1 cellular context compared by ENCODE assay signal in genomic region chr20:43590392-43591303, GRCh38.
TF ChIP-seq lines count a peak whose summit lies in the region.

Gene IFT52 (plus strand): TSS chr20:43590937. CDS start chr20:43594699, 3,762 bp downstream.

TF ChIP-seq in WTC11, 78 proteins besides CTCF, POLR2A, EP300 and RAD21 (continued from another document and continues in another):
- TF ChIP-seq ATF2 (CRISPR knock-in tag; IDR thresholded peaks at IDR 0.05; ENCODE audit: borderline replicate concordance, low read depth) (no peak; the same call in 1 of the 2 replicates), TEAD1 (CRISPR knock-in tag; IDR thresholded peaks at IDR 0.05) (no peak), MYBL2 (CRISPR knock-in tag; IDR thresholded peaks at IDR 0.05) (peak; percentile 78; the same call in 1 of the 2 replicates), ZNF317 (CRISPR knock-in tag; IDR thresholded peaks at IDR 0.05; ENCODE audit: borderline replicate concordance, low read depth) (no peak), SMAD4 (CRISPR knock-in tag; IDR thresholded peaks at IDR 0.05) (no peak), USF2 (CRISPR knock-in tag; IDR thresholded peaks at IDR 0.05) (peak; percentile 63; the same call in 1 of the 2 replicates), IRF2 (CRISPR knock-in tag; IDR thresholded peaks at IDR 0.05; ENCODE audit: borderline replicate concordance, low read depth) (no peak), RELA (CRISPR knock-in tag; IDR thresholded peaks at IDR 0.05; ENCODE audit: borderline replicate concordance) (no peak), ZNF281 (CRISPR knock-in tag; IDR thresholded peaks at IDR 0.05) (no peak), TP53 (CRISPR knock-in tag; IDR thresholded peaks at IDR 0.05) (no peak), AFF4 (CRISPR knock-in tag; IDR thresholded peaks at IDR 0.05; ENCODE audit: borderline replicate concordance) (no peak), ETV6 (CRISPR knock-in tag; IDR thresholded peaks at IDR 0.05) (peak; percentile 68; the same call in 1 of the 2 replicates), PRRX2 (CRISPR knock-in tag; IDR thresholded peaks at IDR 0.05) (no peak), OVOL2 (CRISPR knock-in tag; IDR thresholded peaks at IDR 0.05; ENCODE audit: borderline replicate concordance) (no peak), ZNF138 (CRISPR knock-in tag; conservative IDR thresholded peaks at IDR 0.05) (no peak), ZNF532 (CRISPR knock-in tag; IDR thresholded peaks at IDR 0.05; ENCODE audit: borderline replicate concordance) (no peak), KAT7 (CRISPR knock-in tag; IDR thresholded peaks at IDR 0.05; ENCODE audit: borderline replicate concordance) (no peak), ATF1 (CRISPR knock-in tag; IDR thresholded peaks at IDR 0.05) (no peak), FOXK1 (CRISPR knock-in tag; IDR thresholded peaks at IDR 0.05) (peak; percentile 85)
- TF ChIP-seq, protein P1, sequence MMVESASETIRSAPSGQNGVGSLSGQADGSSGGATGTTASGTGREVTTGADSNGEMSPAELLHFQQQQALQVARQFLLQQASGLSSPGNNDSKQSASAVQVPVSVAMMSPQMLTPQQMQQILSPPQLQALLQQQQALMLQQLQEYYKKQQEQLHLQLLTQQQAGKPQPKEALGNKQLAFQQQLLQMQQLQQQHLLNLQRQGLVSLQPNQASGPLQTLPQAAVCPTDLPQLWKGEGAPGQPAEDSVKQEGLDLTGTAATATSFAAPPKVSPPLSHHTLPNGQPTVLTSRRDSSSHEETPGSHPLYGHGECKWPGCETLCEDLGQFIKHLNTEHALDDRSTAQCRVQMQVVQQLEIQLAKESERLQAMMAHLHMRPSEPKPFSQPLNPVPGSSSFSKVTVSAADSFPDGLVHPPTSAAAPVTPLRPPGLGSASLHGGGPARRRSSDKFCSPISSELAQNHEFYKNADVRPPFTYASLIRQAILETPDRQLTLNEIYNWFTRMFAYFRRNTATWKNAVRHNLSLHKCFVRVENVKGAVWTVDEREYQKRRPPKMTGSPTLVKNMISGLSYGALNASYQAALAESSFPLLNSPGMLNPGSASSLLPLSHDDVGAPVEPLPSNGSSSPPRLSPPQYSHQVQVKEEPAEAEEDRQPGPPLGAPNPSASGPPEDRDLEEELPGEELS (CRISPR knock-in tag; IDR thresholded peaks at IDR 0.05) = 0 out of 2 replicates have a peak, but pooled peaks have one; percentile 70
- TF ChIP-seq, protein P2, sequence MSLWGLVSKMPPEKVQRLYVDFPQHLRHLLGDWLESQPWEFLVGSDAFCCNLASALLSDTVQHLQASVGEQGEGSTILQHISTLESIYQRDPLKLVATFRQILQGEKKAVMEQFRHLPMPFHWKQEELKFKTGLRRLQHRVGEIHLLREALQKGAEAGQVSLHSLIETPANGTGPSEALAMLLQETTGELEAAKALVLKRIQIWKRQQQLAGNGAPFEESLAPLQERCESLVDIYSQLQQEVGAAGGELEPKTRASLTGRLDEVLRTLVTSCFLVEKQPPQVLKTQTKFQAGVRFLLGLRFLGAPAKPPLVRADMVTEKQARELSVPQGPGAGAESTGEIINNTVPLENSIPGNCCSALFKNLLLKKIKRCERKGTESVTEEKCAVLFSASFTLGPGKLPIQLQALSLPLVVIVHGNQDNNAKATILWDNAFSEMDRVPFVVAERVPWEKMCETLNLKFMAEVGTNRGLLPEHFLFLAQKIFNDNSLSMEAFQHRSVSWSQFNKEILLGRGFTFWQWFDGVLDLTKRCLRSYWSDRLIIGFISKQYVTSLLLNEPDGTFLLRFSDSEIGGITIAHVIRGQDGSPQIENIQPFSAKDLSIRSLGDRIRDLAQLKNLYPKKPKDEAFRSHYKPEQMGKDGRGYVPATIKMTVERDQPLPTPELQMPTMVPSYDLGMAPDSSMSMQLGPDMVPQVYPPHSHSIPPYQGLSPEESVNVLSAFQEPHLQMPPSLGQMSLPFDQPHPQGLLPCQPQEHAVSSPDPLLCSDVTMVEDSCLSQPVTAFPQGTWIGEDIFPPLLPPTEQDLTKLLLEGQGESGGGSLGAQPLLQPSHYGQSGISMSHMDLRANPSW (CRISPR knock-in tag; conservative IDR thresholded peaks at IDR 0.05; ENCODE audit: low read depth) = no peak
- TF ChIP-seq, protein P3, sequence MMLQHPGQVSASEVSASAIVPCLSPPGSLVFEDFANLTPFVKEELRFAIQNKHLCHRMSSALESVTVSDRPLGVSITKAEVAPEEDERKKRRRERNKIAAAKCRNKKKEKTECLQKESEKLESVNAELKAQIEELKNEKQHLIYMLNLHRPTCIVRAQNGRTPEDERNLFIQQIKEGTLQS (CRISPR knock-in tag; conservative IDR thresholded peaks at IDR 0.05) = no peak
- TF ChIP-seq, protein P4, sequence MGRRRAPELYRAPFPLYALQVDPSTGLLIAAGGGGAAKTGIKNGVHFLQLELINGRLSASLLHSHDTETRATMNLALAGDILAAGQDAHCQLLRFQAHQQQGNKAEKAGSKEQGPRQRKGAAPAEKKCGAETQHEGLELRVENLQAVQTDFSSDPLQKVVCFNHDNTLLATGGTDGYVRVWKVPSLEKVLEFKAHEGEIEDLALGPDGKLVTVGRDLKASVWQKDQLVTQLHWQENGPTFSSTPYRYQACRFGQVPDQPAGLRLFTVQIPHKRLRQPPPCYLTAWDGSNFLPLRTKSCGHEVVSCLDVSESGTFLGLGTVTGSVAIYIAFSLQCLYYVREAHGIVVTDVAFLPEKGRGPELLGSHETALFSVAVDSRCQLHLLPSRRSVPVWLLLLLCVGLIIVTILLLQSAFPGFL (CRISPR knock-in tag; IDR thresholded peaks at IDR 0.05; ENCODE audit: borderline replicate concordance) = no peak
- TF ChIP-seq, protein P5, sequence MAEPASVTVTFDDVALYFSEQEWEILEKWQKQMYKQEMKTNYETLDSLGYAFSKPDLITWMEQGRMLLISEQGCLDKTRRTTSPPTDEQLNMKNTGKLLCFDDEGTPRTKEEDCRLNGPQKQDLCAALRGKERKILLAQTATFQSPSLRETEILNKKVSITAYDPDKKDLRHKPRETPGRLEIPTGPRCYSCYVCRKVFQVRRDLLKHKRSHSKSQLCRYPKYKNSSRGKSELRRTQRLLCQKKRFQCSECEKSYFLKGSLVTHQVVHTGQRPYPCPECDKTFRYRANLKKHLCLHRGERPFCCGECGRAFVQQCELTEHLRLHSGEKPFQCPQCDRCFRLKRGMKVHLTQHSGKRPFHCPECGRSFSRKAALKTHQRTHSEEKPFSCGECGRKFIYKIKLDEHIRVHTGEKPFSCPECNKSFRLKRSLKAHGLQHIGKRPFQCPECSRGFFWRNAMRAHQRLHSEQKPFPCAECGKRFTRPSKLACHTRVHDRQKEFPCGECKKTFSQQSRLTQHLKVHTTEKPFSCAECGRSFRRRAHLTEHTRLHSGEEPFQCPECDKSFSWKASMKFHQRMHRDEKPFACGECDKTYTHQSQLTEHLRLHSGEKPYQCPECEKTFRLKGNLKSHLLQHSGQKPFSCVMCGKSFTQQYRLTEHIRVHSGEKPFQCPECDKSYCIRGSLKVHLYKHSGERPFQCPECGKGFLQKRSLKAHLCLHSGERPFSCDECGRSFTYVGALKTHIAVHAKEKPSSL (CRISPR knock-in tag; conservative IDR thresholded peaks at IDR 0.05) = no peak
- TF ChIP-seq, protein P6, sequence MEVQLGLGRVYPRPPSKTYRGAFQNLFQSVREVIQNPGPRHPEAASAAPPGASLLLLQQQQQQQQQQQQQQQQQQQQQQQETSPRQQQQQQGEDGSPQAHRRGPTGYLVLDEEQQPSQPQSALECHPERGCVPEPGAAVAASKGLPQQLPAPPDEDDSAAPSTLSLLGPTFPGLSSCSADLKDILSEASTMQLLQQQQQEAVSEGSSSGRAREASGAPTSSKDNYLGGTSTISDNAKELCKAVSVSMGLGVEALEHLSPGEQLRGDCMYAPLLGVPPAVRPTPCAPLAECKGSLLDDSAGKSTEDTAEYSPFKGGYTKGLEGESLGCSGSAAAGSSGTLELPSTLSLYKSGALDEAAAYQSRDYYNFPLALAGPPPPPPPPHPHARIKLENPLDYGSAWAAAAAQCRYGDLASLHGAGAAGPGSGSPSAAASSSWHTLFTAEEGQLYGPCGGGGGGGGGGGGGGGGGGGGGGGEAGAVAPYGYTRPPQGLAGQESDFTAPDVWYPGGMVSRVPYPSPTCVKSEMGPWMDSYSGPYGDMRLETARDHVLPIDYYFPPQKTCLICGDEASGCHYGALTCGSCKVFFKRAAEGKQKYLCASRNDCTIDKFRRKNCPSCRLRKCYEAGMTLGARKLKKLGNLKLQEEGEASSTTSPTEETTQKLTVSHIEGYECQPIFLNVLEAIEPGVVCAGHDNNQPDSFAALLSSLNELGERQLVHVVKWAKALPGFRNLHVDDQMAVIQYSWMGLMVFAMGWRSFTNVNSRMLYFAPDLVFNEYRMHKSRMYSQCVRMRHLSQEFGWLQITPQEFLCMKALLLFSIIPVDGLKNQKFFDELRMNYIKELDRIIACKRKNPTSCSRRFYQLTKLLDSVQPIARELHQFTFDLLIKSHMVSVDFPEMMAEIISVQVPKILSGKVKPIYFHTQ (CRISPR knock-in tag; IDR thresholded peaks at IDR 0.05) = no peak
